Comparison of ENCODE assay signal across 1 cellular context in genomic region chr11:64564947-64565889, GRCh38.
TF ChIP-seq lines count a peak whose summit lies in the region.

No MANE protein-coding gene starts in this region.

TF ChIP-seq in WTC11, 78 proteins besides CTCF, POLR2A, EP300 and RAD21 (continued from another document):
- TF ChIP-seq ZSCAN18 (CRISPR knock-in tag; IDR thresholded peaks at IDR 0.05): no peak
- no peak for TF ChIP-seq NR1H2 (CRISPR knock-in tag; IDR thresholded peaks at IDR 0.05)
- TF ChIP-seq PRDM15 (CRISPR knock-in tag; IDR thresholded peaks at IDR 0.05): no peak
- no peak for TF ChIP-seq OVOL2 (CRISPR knock-in tag; IDR thresholded peaks at IDR 0.05; ENCODE audit: borderline replicate concordance)
- TF ChIP-seq ETV6 (CRISPR knock-in tag; IDR thresholded peaks at IDR 0.05): no peak
- no peak for TF ChIP-seq E2F4 (CRISPR knock-in tag; IDR thresholded peaks at IDR 0.05; ENCODE audit: borderline replicate concordance, low read depth)
